Comparison of ENCODE assay signal across 20 cellular contexts in genomic region chr16:49474741-49475140, GRCh38.
DNase-seq lines count a peak whose midpoint lies in the region; ATAC-seq and TF ChIP-seq lines count a peak whose summit lies in the region.
"Had no signal": no experiment of that assay in that cellular context is flagged by ENCODE, and none has a peak within 500 bp of the region (broad histone marks: within the 10 kb centered on the region; RNA-seq: fewer than 3 reads in every experiment).

No MANE protein-coding gene starts in this region.

- no peak for ATAC-seq in stimulated activated effector memory CD8-positive, alpha-beta T cell treated with anti-CD3 and anti-CD28 coated beads, Interleukin-12 subunit alpha, Interleukin-12 subunit beta, amount 100 ng/mL, for 72 hours

- no peak for TF ChIP-seq CTCF in tibial artery (IDR thresholded peaks at IDR 0.05)

- no peaks in the 10 kb centered on the region for H3K4me1 Mint-ChIP-seq in stimulated activated effector memory CD8-positive, alpha-beta T cell treated with anti-CD3 and anti-CD28 coated beads, Interleukin-12 subunit alpha, Interleukin-12 subunit beta, amount 100 ng/mL, for 72 hours
- H3K4me1 Mint-ChIP-seq: CD4-positive, alpha-beta memory T cell had no signal

- no peaks in the 10 kb centered on the region for H3K36me3 Mint-ChIP-seq in stimulated activated effector memory CD8-positive, alpha-beta T cell treated with anti-CD3 and anti-CD28 coated beads, Interleukin-12 subunit alpha, Interleukin-12 subunit beta, amount 100 ng/mL, for 72 hours
- H3K36me3 Mint-ChIP-seq: CD4-positive, alpha-beta memory T cell had no signal

- no peak overlapping the region for H3K27ac ChIP-seq in tibial artery
- H3K27ac ChIP-seq: cardiac muscle cell had no signal

- no peak overlapping the region for H3K4me3 ChIP-seq in tibial artery
- H3K4me3 ChIP-seq: cardiac muscle cell had no signal

- DNase-seq in NCI-H82 (lab: John Stamatoyannopoulos, UW) (peak; percentile 34), NCI-H82 treated with DMSO at 0.1 percent for 48 hours (lab: John Stamatoyannopoulos, UW; ENCODE audit: unreplicated experiment) (no peak), NCI-H2171 treated with DMSO at 0.1 percent for 48 hours (lab: John Stamatoyannopoulos, UW) (peak; percentile 88), left kidney (ENCODE audit: low read depth, low spot score) (peak; percentile 25), tibial artery (peak; percentile 5 to 29), HCEC 1CT (no peak), posterior vena cava (ENCODE audit: low spot score) (no peak)
- DNase-seq in stimulated activated effector memory CD8-positive, alpha-beta T cell treated with anti-CD3 and anti-CD28 coated beads, Interleukin-12 subunit alpha, Interleukin-12 subunit beta, amount 100 ng/mL, for 72 hours (ENCODE audit: low spot score in 2 of 2) = no peak
- DNase-seq: 8988T; activated CD4-positive, alpha-beta T cell treated with anti-CD3 and anti-CD28 coated beads for 1 hour; activated naive CD4-positive, alpha-beta T cell treated with anti-CD3 and anti-CD28 coated beads for 36 hours; CD4-positive, alpha-beta memory T cell; kidney glomerular epithelial cell; NCI-H1105 treated with DMSO at 0.1 percent for 48 hours; NCI-H510A treated with DMSO at 0.1 percent for 48 hours; RPMI8226; stimulated activated CD4-positive, alpha-beta T cell treated with anti-CD3 and anti-CD28 coated beads, Interleukin-4, amount 100 ng/mL, for 24 hours; stimulated activated naive CD4-positive, alpha-beta T cell treated with Interleukin-2 at 50 U/mL for 16 hours had no signal

- H3K9me3 ChIP-seq in tibial artery = no peaks in the 10 kb centered on the region

- H3K27me3 ChIP-seq in tibial artery = peaks cover 0 to 5% of the 10 kb centered on the region in 2 donors
- H3K27me3 ChIP-seq: cardiac muscle cell had no signal

- H3K9me3 Mint-ChIP-seq in stimulated activated effector memory CD8-positive, alpha-beta T cell treated with anti-CD3 and anti-CD28 coated beads, Interleukin-12 subunit alpha, Interleukin-12 subunit beta, amount 100 ng/mL, for 72 hours = no peaks in the 10 kb centered on the region
- H3K9me3 Mint-ChIP-seq: activated naive CD4-positive, alpha-beta T cell treated with anti-CD3 and anti-CD28 coated beads for 36 hours; activated T-cell treated with anti-CD3 and anti-CD28 coated beads, Interleukin-2, amount 50 U/mL, for 24 hours; CD4-positive, alpha-beta memory T cell had no signal

- peaks cover 0 to 10% (median 2%) of the 10 kb centered on the region in 4 donors for H3K4me1 ChIP-seq in tibial artery

- no peak overlapping the region for H3K27ac Mint-ChIP-seq in stimulated activated effector memory CD8-positive, alpha-beta T cell treated with anti-CD3 and anti-CD28 coated beads, Interleukin-12 subunit alpha, Interleukin-12 subunit beta, amount 100 ng/mL, for 72 hours
- H3K27ac Mint-ChIP-seq: activated naive CD4-positive, alpha-beta T cell treated with anti-CD3 and anti-CD28 coated beads for 36 hours; activated T-cell treated with anti-CD3 and anti-CD28 coated beads, Interleukin-2, amount 50 U/mL, for 24 hours had no signal

- H3K36me3 ChIP-seq in tibial artery = no peaks in the 10 kb centered on the region
- H3K36me3 ChIP-seq: cardiac muscle cell had no signal

- H3K4me3 Mint-ChIP-seq in stimulated activated effector memory CD8-positive, alpha-beta T cell treated with anti-CD3 and anti-CD28 coated beads, Interleukin-12 subunit alpha, Interleukin-12 subunit beta, amount 100 ng/mL, for 72 hours = no peak overlapping the region
- H3K4me3 Mint-ChIP-seq: activated naive CD4-positive, alpha-beta T cell treated with anti-CD3 and anti-CD28 coated beads for 36 hours; activated T-cell treated with anti-CD3 and anti-CD28 coated beads, Interleukin-2, amount 50 U/mL, for 24 hours; CD4-positive, alpha-beta memory T cell had no signal

- intact Hi-C loops in tibial artery (cut with DNase I; ENCODE audit: low total_unique reads) = no loop called here
- intact Hi-C loops in posterior vena cava (cut with DNase I) = no loop called here

Comparison
In these comparisons a context has a peak if more than half of its experiments do, and no peak if none do; other contexts are left out.
1. DNase-seq: peak in NCI-H82 (single experiment), NCI-H2171 treated with DMSO at 0.1 percent for 48 hours (single experiment), left kidney (single experiment) and tibial artery (2 of 2); none in NCI-H82 treated with DMSO at 0.1 percent for 48 hours (single experiment), stimulated activated effector memory CD8-positive, alpha-beta T cell treated with anti-CD3 and anti-CD28 coated beads, Interleukin-12 subunit alpha, Interleukin-12 subunit beta, amount 100 ng/mL, for 72 hours (0 of 2), HCEC 1CT (single experiment) and posterior vena cava (single experiment).